In the genomic region with DNA sequence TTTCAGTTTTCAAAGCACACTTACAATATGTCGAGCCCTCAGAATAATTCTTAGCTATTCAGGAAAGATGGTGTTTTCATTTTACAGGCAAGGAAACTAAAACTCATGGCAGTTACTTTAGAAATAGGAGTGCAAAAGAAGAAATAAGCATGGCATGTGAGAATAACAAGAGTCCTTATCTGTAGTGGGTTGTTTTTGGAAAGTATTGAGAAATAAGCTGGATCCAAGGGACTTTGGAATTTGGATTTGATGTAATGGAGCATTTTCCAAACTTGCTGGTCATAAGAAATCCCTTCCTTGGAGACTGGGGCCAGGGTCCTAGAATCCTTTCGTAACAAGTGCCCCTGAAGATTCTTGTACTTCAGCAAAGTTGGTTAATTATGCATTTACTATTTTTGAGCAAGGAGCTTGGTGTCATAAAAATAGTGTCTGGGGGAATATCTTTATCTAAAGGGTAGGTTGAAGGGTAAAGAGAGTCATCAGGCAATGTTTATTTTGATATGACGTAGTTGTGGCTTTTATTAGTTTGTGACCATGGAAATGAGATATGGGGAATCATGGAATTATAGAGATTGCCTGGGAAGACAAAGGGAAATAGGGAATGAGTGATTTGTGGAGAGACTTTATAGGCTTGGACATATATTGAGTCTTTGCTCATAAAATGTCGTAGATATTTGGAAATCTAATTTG, we compare ENCODE assay signal across 13 cellular contexts. TPM values are rescaled to one million over a fixed set of nuclear protein-coding genes. Genes with fewer than 3 reads are reported as not detected.
DNase-seq lines count a peak whose midpoint lies in the region; ATAC-seq and TF ChIP-seq lines count a peak whose summit lies in the region.
"Had no signal": no experiment of that assay in that cellular context is flagged by ENCODE, and none has a peak within 500 bp of the region (broad histone marks: within the 10 kb centered on the region; RNA-seq: fewer than 3 reads in every experiment).

No MANE protein-coding gene starts in this region.

- H3K27ac ChIP-seq in right cardiac atrium (ENCODE audit: low read length) (no peak overlapping the region), transverse colon (peak overlapping the region in 3 of 4 donors; percentile 3 to 34 (median 9)), foreskin keratinocyte (no peak overlapping the region)

- H3K27me3 Mint-ChIP-seq in activated CD8-positive, alpha-beta memory T cell treated with anti-CD3 and anti-CD28 coated beads, Interleukin-2, amount 10 ng/mL, durations not matched to agents 7 days and 5 days: no peaks in the 10 kb centered on the region
- no peaks in the 10 kb centered on the region for H3K27me3 Mint-ChIP-seq in activated CD8-positive, alpha-beta T cell treated with anti-CD3 and anti-CD28 coated beads, Interleukin-2, amount 10 ng/mL, durations not matched to agents 7 days and 5 days (ENCODE audit: low read depth)

- H3K27me3 ChIP-seq in right cardiac atrium (ENCODE audit: control insufficient read depth, insufficient read depth) (no peaks in the 10 kb centered on the region), transverse colon (no peaks in the 10 kb centered on the region), foreskin keratinocyte (no peaks in the 10 kb centered on the region)

- CTCF ChIA-PET in activated CD8-positive, alpha-beta memory T cell treated with anti-CD3 and anti-CD28 coated beads, Interleukin-2, amount 10 ng/mL, durations not matched to agents 7 days and 5 days (lab: Charles Lee): interaction anchor here (0.6 to 2.9 kb wide), 6 partner anchors 9 to 161 kb away, joined by 3 to 11 read pairs (median 3); no protein-coding TSS in a partner anchor
- CTCF ChIA-PET in activated CD8-positive, alpha-beta T cell treated with anti-CD3 and anti-CD28 coated beads, Interleukin-2, amount 10 ng/mL, durations not matched to agents 7 days and 5 days (lab: Charles Lee): interaction anchor here (0.6 to 3.5 kb wide), 8 partner anchors 9 to 298 kb away, joined by 3 to 36 read pairs (median 6); a partner anchor contains a TSS

- H3K9me3 ChIP-seq in right cardiac atrium (ENCODE audit: control insufficient read depth, low read length) (no peaks in the 10 kb centered on the region), transverse colon (no peaks in the 10 kb centered on the region)
- H3K9me3 ChIP-seq: SK-N-SH had no signal

- peaks cover 70% of the 10 kb centered on the region for H3K4me1 Mint-ChIP-seq in activated CD8-positive, alpha-beta memory T cell treated with anti-CD3 and anti-CD28 coated beads, Interleukin-2, amount 10 ng/mL, durations not matched to agents 7 days and 5 days
- H3K4me1 Mint-ChIP-seq in activated CD8-positive, alpha-beta T cell treated with anti-CD3 and anti-CD28 coated beads, Interleukin-2, amount 10 ng/mL, durations not matched to agents 7 days and 5 days (ENCODE audit: low read depth): peaks cover 63% of the 10 kb centered on the region

- peak overlapping the region; percentile 25 for H3K4me3 ChIP-seq in right cardiac atrium (ENCODE audit: low read length)
- H3K4me3 ChIP-seq in transverse colon: no peak overlapping the region

- TF ChIP-seq EP300 in transverse colon (IDR thresholded peaks at IDR 0.05; ENCODE audit: low read depth): no peak

- peak overlapping the region; percentile 6 for H3K4me3 Mint-ChIP-seq in activated CD8-positive, alpha-beta memory T cell treated with anti-CD3 and anti-CD28 coated beads, Interleukin-2, amount 10 ng/mL, durations not matched to agents 7 days and 5 days
- no peak overlapping the region for H3K4me3 Mint-ChIP-seq in activated CD8-positive, alpha-beta T cell treated with anti-CD3 and anti-CD28 coated beads, Interleukin-2, amount 10 ng/mL, durations not matched to agents 7 days and 5 days

- peaks cover 1% of the 10 kb centered on the region for H3K36me3 Mint-ChIP-seq in activated CD8-positive, alpha-beta memory T cell treated with anti-CD3 and anti-CD28 coated beads, Interleukin-2, amount 10 ng/mL, durations not matched to agents 7 days and 5 days
- H3K36me3 Mint-ChIP-seq in activated CD8-positive, alpha-beta T cell treated with anti-CD3 and anti-CD28 coated beads, Interleukin-2, amount 10 ng/mL, durations not matched to agents 7 days and 5 days (ENCODE audit: low read depth): peaks cover 12% of the 10 kb centered on the region

- TF ChIP-seq CTCF in transverse colon (IDR thresholded peaks at IDR 0.05): no peak
- no peak for TF ChIP-seq CTCF in foreskin keratinocyte (conservative IDR thresholded peaks at IDR 0.05)

- H3K4me1 ChIP-seq in right cardiac atrium (ENCODE audit: control insufficient read depth, insufficient read depth, low read length): peaks cover 5% of the 10 kb centered on the region
- H3K4me1 ChIP-seq in transverse colon: peaks cover 11 to 72% (median 30%) of the 10 kb centered on the region in 4 donors
- H3K4me1 ChIP-seq in foreskin keratinocyte: peaks cover 9% of the 10 kb centered on the region

- TF ChIP-seq POLR2A in transverse colon (IDR thresholded peaks at IDR 0.05): no peak

- ATAC-seq in activated CD8-positive, alpha-beta memory T cell treated with anti-CD3 and anti-CD28 coated beads, Interleukin-2, amount 10 ng/mL, durations not matched to agents 7 days and 5 days: no peak
- no peak for ATAC-seq in activated CD8-positive, alpha-beta T cell treated with anti-CD3 and anti-CD28 coated beads, Interleukin-2, amount 10 ng/mL, durations not matched to agents 7 days and 5 days
- ATAC-seq in right cardiac atrium: peak; percentile 53 to 72
- ATAC-seq in foreskin keratinocyte: no peak
- no peak for ATAC-seq in GM18498 (IDR thresholded peaks at IDR 0.05; ENCODE audit: unreplicated experiment)

- POLR2A ChIA-PET in activated CD8-positive, alpha-beta T cell treated with anti-CD3 and anti-CD28 coated beads, Interleukin-2, amount 10 ng/mL, durations not matched to agents 7 days and 5 days (lab: Charles Lee): no interaction called here

- H3K27ac Mint-ChIP-seq in activated CD8-positive, alpha-beta memory T cell treated with anti-CD3 and anti-CD28 coated beads, Interleukin-2, amount 10 ng/mL, durations not matched to agents 7 days and 5 days: peak overlapping the region; percentile 22
- peak overlapping the region; percentile 2 for H3K27ac Mint-ChIP-seq in activated CD8-positive, alpha-beta T cell treated with anti-CD3 and anti-CD28 coated beads, Interleukin-2, amount 10 ng/mL, durations not matched to agents 7 days and 5 days

- WGBS in right cardiac atrium: 60% methylated on average over 4 of the region's 4 CpGs
- WGBS in transverse colon (ENCODE audit: low coverage in 1 of 2), 2 donors: 64 to 68% methylated on average over 3 to 4 of the region's 4 CpGs

- H3K36me3 ChIP-seq in transverse colon: no peaks in the 10 kb centered on the region

- intact Hi-C loops in right cardiac atrium (cut with DNase I) (no loop called here), transverse colon (cut with DNase I; ENCODE audit: low total_unique reads) (no loop called here)

- in situ Hi-C loops in transverse colon (cut with MboI; ENCODE audit: low pct_ligation_motif_present in 1 of 4, low pct_unique_long_range_greater_than_20kb in 1 of 4, low sequenced_read_pairs in 3 of 4): loop anchor here in 1 of 4 donors (25.0 kb wide), 1 partner anchor 244 kb away; no protein-coding TSS in a partner anchor

- no peak for DNase-seq in activated CD8-positive, alpha-beta memory T cell treated with anti-CD3 and anti-CD28 coated beads, Interleukin-2, amount 10 ng/mL, durations not matched to agents 7 days and 5 days
- no peak for DNase-seq in activated CD8-positive, alpha-beta memory T cell treated with anti-CD3 and anti-CD28 coated beads, Interleukin-2, amount 50 U/mL, for 48 hours
- DNase-seq in activated CD8-positive, alpha-beta T cell treated with anti-CD3 and anti-CD28 coated beads, Interleukin-2, amount 10 ng/mL, durations not matched to agents 7 days and 5 days: no peak
- DNase-seq in right cardiac atrium: no peak
- no peak for DNase-seq in transverse colon
- no peak for DNase-seq in foreskin keratinocyte
- DNase-seq in NCI-H748 treated with DMSO at 0.1 percent for 48 hours (lab: John Stamatoyannopoulos, UW): no peak
- DNase-seq: ACHN, cerebellar nuclear complex, hippocampal formation, NCI-H2171 treated with DMSO at 0.1 percent for 48 hours, SK-N-SH had no signal

- H3K9me3 Mint-ChIP-seq in activated CD8-positive, alpha-beta memory T cell treated with anti-CD3 and anti-CD28 coated beads, Interleukin-2, amount 10 ng/mL, durations not matched to agents 7 days and 5 days (ENCODE audit: low read depth): no peaks in the 10 kb centered on the region
- H3K9me3 Mint-ChIP-seq in activated CD8-positive, alpha-beta T cell treated with anti-CD3 and anti-CD28 coated beads, Interleukin-2, amount 10 ng/mL, durations not matched to agents 7 days and 5 days (ENCODE audit: insufficient read depth): no peaks in the 10 kb centered on the region

RNA-seq across cellular contexts. Expression of a gene that starts 53.9 kb away (rescaled TPM):
- 100 to 1,000 TPM; 199 to 211 TPM for total RNA-seq in activated CD8-positive, alpha-beta memory T cell treated with anti-CD3 and anti-CD28 coated beads, Interleukin-2, amount 10 ng/mL, durations not matched to agents 7 days and 5 days
- total RNA-seq in activated CD8-positive, alpha-beta T cell treated with anti-CD3 and anti-CD28 coated beads, Interleukin-2, amount 10 ng/mL, durations not matched to agents 7 days and 5 days: 100 to 1,000 TPM; 203 to 204 TPM
- 100 to 1,000 TPM; 204 to 319 (median 282) TPM for total RNA-seq in right cardiac atrium
- 88.2 TPM for polyA plus RNA-seq in right cardiac atrium
- total RNA-seq in transverse colon: 100 to 1,000 TPM in 1 of 4 donors, 10 to 100 TPM in 3; 79.2 to 169 (median 92.1) TPM
- 97.5 and 100 TPM in 2 replicates for total RNA-seq in foreskin keratinocyte
- 9.0 and 13.1 TPM in 2 replicates for polyA plus RNA-seq in foreskin keratinocyte

Comparison
In these comparisons a context has a peak if more than half of its experiments do, and no peak if none do; other contexts are left out.
1. ATAC-seq: peak in right cardiac atrium (2 of 2); none in activated CD8-positive, alpha-beta memory T cell treated with anti-CD3 and anti-CD28 coated beads, Interleukin-2, amount 10 ng/mL, durations not matched to agents 7 days and 5 days (single experiment), activated CD8-positive, alpha-beta T cell treated with anti-CD3 and anti-CD28 coated beads, Interleukin-2, amount 10 ng/mL, durations not matched to agents 7 days and 5 days (single experiment), foreskin keratinocyte (single experiment) and GM18498 (single experiment).
2. H3K27ac ChIP-seq: peak in transverse colon (3 of 4); none in right cardiac atrium (single experiment) and foreskin keratinocyte (single experiment).